3 cellular contexts compared by ENCODE assay signal in genomic region chr14:23400496-23401149, GRCh38.
TF ChIP-seq lines count a peak whose summit lies in the region.

No MANE protein-coding gene starts in this region.

TF ChIP-seq in HEK293, 187 proteins besides CTCF, POLR2A, EP300 and RAD21:
- TF ChIP-seq ZNF157 (tag by site-specific recombination; IDR thresholded peaks at IDR 0.05), result 0 out of 2 replicates have a peak, but pooled peaks have one; percentile 20
TF ChIP-seq in HEK293: peak in this region for 1; not testable (repeated sequence) for 186.

TF ChIP-seq in GM12878, 131 proteins besides CTCF, POLR2A, EP300 and RAD21:
- TF ChIP-seq SPI1 (IDR thresholded peaks at IDR 0.05; ENCODE audit: borderline replicate concordance, insufficient read depth, low read depth, low read length), result peak; percentile 50

TF ChIP-seq in HepG2, 621 proteins besides CTCF, POLR2A, EP300 and RAD21:
- TF ChIP-seq ZNF251 (CRISPR knock-in tag; IDR thresholded peaks at IDR 0.05) (0 out of 2 replicates have a peak, but pooled peaks have one; percentile 39), HOXD1 (CRISPR knock-in tag; IDR thresholded peaks at IDR 0.05) (0 out of 2 replicates have a peak, but pooled peaks have one; percentile 14)
